Comparison of ENCODE assay signal across 8 cellular contexts in the genomic region with DNA sequence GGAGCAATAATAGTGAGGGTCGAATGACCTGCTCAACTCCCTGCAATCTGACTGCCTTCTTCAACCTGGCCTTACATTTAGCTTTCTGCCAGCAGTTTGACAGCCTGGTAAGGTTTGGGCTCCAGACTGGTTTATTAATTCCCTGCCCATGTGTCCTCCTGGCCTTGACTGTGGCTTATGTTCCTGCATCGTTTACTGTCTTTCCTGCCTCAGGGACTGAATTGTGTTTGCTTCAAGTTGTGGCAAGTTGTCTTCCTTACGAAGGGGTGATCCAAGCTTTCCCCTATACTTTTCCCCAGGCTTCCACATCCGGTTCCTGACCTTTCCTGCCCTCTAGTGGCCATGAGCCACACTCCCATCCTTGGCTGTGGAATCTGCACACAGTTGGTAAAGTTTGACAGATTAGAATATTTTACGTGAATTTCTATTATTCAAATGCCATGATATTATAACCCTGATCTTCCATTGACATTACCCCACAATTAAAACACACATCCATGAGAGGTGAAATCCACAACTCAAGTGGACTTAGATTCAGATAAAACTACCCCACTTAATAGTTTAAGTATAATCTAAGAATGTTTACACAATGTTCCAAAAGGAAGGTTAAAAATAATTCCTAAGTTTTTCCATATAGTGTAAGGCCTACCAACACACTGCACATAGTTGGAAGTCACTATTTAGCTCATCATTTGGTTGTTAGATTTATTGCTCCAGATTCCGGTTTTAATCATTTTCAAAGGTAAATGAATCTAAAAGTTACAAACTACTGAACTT.
DNase-seq lines count a peak whose midpoint lies in the region; ATAC-seq, FAIRE-seq and TF ChIP-seq lines count a peak whose summit lies in the region.

No MANE protein-coding gene starts in this region.

- no peaks in the 10 kb centered on the region for H3K27me3 ChIP-seq in DOHH2 (ENCODE audit: control insufficient read depth, low read length)
- no peaks in the 10 kb centered on the region for H3K27me3 ChIP-seq in esophagus muscularis mucosa
- H3K27me3 ChIP-seq in neural cell (ENCODE audit: insufficient read depth, low read depth, low read length), result no peaks in the 10 kb centered on the region

- 38% methylated on average over 6 of the region's 6 CpGs for WGBS in esophagus muscularis mucosa

- no peaks in the 10 kb centered on the region for H3K27me3 Mint-ChIP-seq in activated T-cell treated with anti-CD3 and anti-CD28 coated beads, Interleukin-2, amount 50 U/mL, for 4 hours (ENCODE audit: low read depth)

- no peak overlapping the region for H3K9ac ChIP-seq in neural cell (ENCODE audit: low read length)

- ATAC-seq in HG02798 (IDR thresholded peaks at IDR 0.05; ENCODE audit: poor library complexity, unreplicated experiment) (peak; percentile 38), GM19452 (IDR thresholded peaks at IDR 0.05; ENCODE audit: unreplicated experiment) (no peak), GM18907 (IDR thresholded peaks at IDR 0.05; ENCODE audit: unreplicated experiment) (no peak)
- no peak for ATAC-seq in activated T-cell treated with anti-CD3 and anti-CD28 coated beads, Interleukin-2, amount 50 U/mL, for 4 hours

- H3K4me1 ChIP-seq in DOHH2 (ENCODE audit: control insufficient read depth, low read length) (peaks cover 6% of the 10 kb centered on the region), esophagus muscularis mucosa (peaks cover 0 to 23% (median 14%) of the 10 kb centered on the region in 4 donors)

- peak; percentile 12 for FAIRE-seq in RCC 7860 (lab: Jason Lieb, UNC)

- no peaks in the 10 kb centered on the region for H4K20me1 ChIP-seq in DOHH2 (ENCODE audit: control insufficient read depth, insufficient read depth, low read depth, low read length)
- no peaks in the 10 kb centered on the region for H4K20me1 ChIP-seq in neural cell (ENCODE audit: insufficient read depth)

- H3K79me2 ChIP-seq in DOHH2 (ENCODE audit: control insufficient read depth, low read length) (no peaks in the 10 kb centered on the region), neural cell (replicated peaks; ENCODE audit: insufficient read depth, low read length) (no peaks in the 10 kb centered on the region)

- H3K36me3 Mint-ChIP-seq in activated T-cell treated with anti-CD3 and anti-CD28 coated beads, Interleukin-2, amount 50 U/mL, for 4 hours (ENCODE audit: insufficient read depth), result no peaks in the 10 kb centered on the region

- H3K4me2 ChIP-seq in DOHH2 (ENCODE audit: low read length) (no peak overlapping the region), neural cell (ENCODE audit: low read length) (no peak overlapping the region)

- no peak overlapping the region for H3K4me3 Mint-ChIP-seq in activated T-cell treated with anti-CD3 and anti-CD28 coated beads, Interleukin-2, amount 50 U/mL, for 4 hours

- H3F3A ChIP-seq in DOHH2 (ENCODE audit: control insufficient read depth, insufficient read depth), result no peaks in the 10 kb centered on the region
- H3F3A ChIP-seq in neural cell (ENCODE audit: insufficient read depth, low read length, poor library complexity, severe bottlenecking), result no peaks in the 10 kb centered on the region

- intact Hi-C loops in esophagus muscularis mucosa (cut with DNase I), result loop anchor here (10.0 kb wide), 1 partner anchor 253 kb away; no protein-coding TSS in a partner anchor

- TF ChIP-seq EP300 in esophagus muscularis mucosa (IDR thresholded peaks at IDR 0.05) (no peak), neural cell (conservative IDR thresholded peaks at IDR 0.05; ENCODE audit: poor library complexity, severe bottlenecking) (no peak)

- TF ChIP-seq RAD21 in neural cell (conservative IDR thresholded peaks at IDR 0.05), result peak; percentile 73

- no peak overlapping the region for H2AFZ ChIP-seq in neural cell (ENCODE audit: low read depth, low read length)

- no peaks in the 10 kb centered on the region for H3K36me3 ChIP-seq in DOHH2 (ENCODE audit: control insufficient read depth, low read length)
- no peaks in the 10 kb centered on the region for H3K36me3 ChIP-seq in esophagus muscularis mucosa
- H3K36me3 ChIP-seq in neural cell (ENCODE audit: insufficient read depth, low read length), result no peaks in the 10 kb centered on the region

- TF ChIP-seq POLR2A in esophagus muscularis mucosa (IDR thresholded peaks at IDR 0.05; ENCODE audit: low read depth), result no peak

- H3K4me3 ChIP-seq in DOHH2 (ENCODE audit: low read length) (no peak overlapping the region), esophagus muscularis mucosa (no peak overlapping the region), neural cell (ENCODE audit: low read length) (no peak overlapping the region)

- peak; percentile 79 for TF ChIP-seq CTCF in DOHH2 (IDR thresholded peaks at IDR 0.05; ENCODE audit: low read depth, low read length, poor library complexity, severe bottlenecking)
- peak; percentile 65 to 79 (median 68) for TF ChIP-seq CTCF in esophagus muscularis mucosa (IDR thresholded peaks at IDR 0.05)
- TF ChIP-seq CTCF in neural cell (IDR thresholded peaks at IDR 0.05; ENCODE audit: poor library complexity, severe bottlenecking), result peak; percentile 79

- peak; percentile 36 for DNase-seq in RCC 7860 (ENCODE audit: low spot score)
- no peak for DNase-seq in esophagus muscularis mucosa (ENCODE audit: extremely low spot score)
- no peak for DNase-seq in activated T-cell treated with anti-CD3 and anti-CD28 coated beads, Interleukin-2, amount 50 U/mL, for 4 hours

- H3K27ac ChIP-seq in DOHH2 (ENCODE audit: low read depth, low read length), result no peak overlapping the region
- peak overlapping the region in 3 of 4 donors; percentile 14 to 62 (median 50) for H3K27ac ChIP-seq in esophagus muscularis mucosa (replicated peaks in 1 of 4)
- no peak overlapping the region for H3K27ac ChIP-seq in neural cell (ENCODE audit: low read length)

- peaks cover 10% of the 10 kb centered on the region for H3K4me1 Mint-ChIP-seq in activated T-cell treated with anti-CD3 and anti-CD28 coated beads, Interleukin-2, amount 50 U/mL, for 4 hours (ENCODE audit: low read depth)

- H3K9me3 Mint-ChIP-seq in activated T-cell treated with anti-CD3 and anti-CD28 coated beads, Interleukin-2, amount 50 U/mL, for 4 hours, result no peaks in the 10 kb centered on the region

- H3K9me3 ChIP-seq in DOHH2 (ENCODE audit: control insufficient read depth, insufficient read depth, low read length) (no peaks in the 10 kb centered on the region), esophagus muscularis mucosa (no peaks in the 10 kb centered on the region), neural cell (ENCODE audit: low read length) (no peaks in the 10 kb centered on the region)

- H3K9me2 ChIP-seq in DOHH2 (replicated peaks; ENCODE audit: control insufficient read depth, low read length) (no peaks in the 10 kb centered on the region), neural cell (ENCODE audit: insufficient read depth, low read length) (no peaks in the 10 kb centered on the region)

TF ChIP-seq in neural cell, 6 proteins besides CTCF, POLR2A, EP300 and RAD21:
- TF ChIP-seq EZH2 (IDR thresholded peaks at IDR 0.05; ENCODE audit: borderline replicate concordance, insufficient read depth, low read length, poor library complexity, severe bottlenecking) (no peak), SMC3 (conservative IDR thresholded peaks at IDR 0.05; ENCODE audit: poor library complexity) (peak; percentile 79)

Comparison
In these comparisons a context has a peak if more than half of its experiments do, and no peak if none do; other contexts are left out.
1. H3K27ac ChIP-seq: peak in esophagus muscularis mucosa (3 of 4); none in DOHH2 (single experiment) and neural cell (single experiment).
2. Peak in every context shown above with its lines, with median percentiles within 50 percentile points of each other: CTCF ChIP-seq.